Comparison of ENCODE assay signal across 12 cellular contexts in genomic region chr10:30445716-30446115, GRCh38. TPM values are rescaled to one million over a fixed set of nuclear protein-coding genes. Genes with fewer than 3 reads are reported as not detected.
DNase-seq lines count a peak whose midpoint lies in the region; ATAC-seq, FAIRE-seq and TF ChIP-seq lines count a peak whose summit lies in the region.
"Had no signal": no experiment of that assay in that cellular context is flagged by ENCODE, and none has a peak within 500 bp of the region (broad histone marks: within the 10 kb centered on the region; RNA-seq: fewer than 3 reads in every experiment).

No MANE protein-coding gene starts in this region.

- H3K4me3 Mint-ChIP-seq in activated T-helper 1 cell treated with anti-CD3 and anti-CD28 coated beads, Interleukin-12 subunit alpha, Interleukin-12 subunit beta, Interleukin-2, Interleukin-4 antibody, amounts not matched to agents 30 ng/mL and 10 ng/mL and 1 ng/mL, durations not matched to agents 14 hours and 24 hours and 36 hours: no peak overlapping the region
- H3K4me3 Mint-ChIP-seq in stimulated activated effector memory CD8-positive, alpha-beta T cell treated with anti-CD3 and anti-CD28 coated beads, Interleukin-12 subunit alpha, Interleukin-12 subunit beta, amount 100 ng/mL, for 72 hours: no peak overlapping the region

- peaks cover 34% of the 10 kb centered on the region for H3K4me1 ChIP-seq in DOHH2 (ENCODE audit: control insufficient read depth, low read length)

- H3K9me2 ChIP-seq in DOHH2 (replicated peaks; ENCODE audit: control insufficient read depth, low read length): no peaks in the 10 kb centered on the region

- TF ChIP-seq CTCF in DOHH2 (IDR thresholded peaks at IDR 0.05; ENCODE audit: low read depth, low read length, poor library complexity, severe bottlenecking): no peak

- H4K20me1 ChIP-seq in DOHH2 (ENCODE audit: control insufficient read depth, insufficient read depth, low read depth, low read length): no peaks in the 10 kb centered on the region

- peaks cover 60% of the 10 kb centered on the region for H3K36me3 Mint-ChIP-seq in activated T-helper 1 cell treated with anti-CD3 and anti-CD28 coated beads, Interleukin-12 subunit alpha, Interleukin-12 subunit beta, Interleukin-2, Interleukin-4 antibody, amounts not matched to agents 30 ng/mL and 10 ng/mL and 1 ng/mL, durations not matched to agents 14 hours and 24 hours and 36 hours (ENCODE audit: low read depth)
- peaks cover 100% of the 10 kb centered on the region for H3K36me3 Mint-ChIP-seq in stimulated activated effector memory CD8-positive, alpha-beta T cell treated with anti-CD3 and anti-CD28 coated beads, Interleukin-12 subunit alpha, Interleukin-12 subunit beta, amount 100 ng/mL, for 72 hours

- no peaks in the 10 kb centered on the region; the same call in 1 of the 2 replicates for H3F3A ChIP-seq in DOHH2 (ENCODE audit: control insufficient read depth, insufficient read depth)

- no peaks in the 10 kb centered on the region for H3K9me3 Mint-ChIP-seq in activated T-helper 1 cell treated with anti-CD3 and anti-CD28 coated beads, Interleukin-12 subunit alpha, Interleukin-12 subunit beta, Interleukin-2, Interleukin-4 antibody, amounts not matched to agents 30 ng/mL and 10 ng/mL and 1 ng/mL, durations not matched to agents 14 hours and 24 hours and 36 hours
- H3K9me3 Mint-ChIP-seq in stimulated activated effector memory CD8-positive, alpha-beta T cell treated with anti-CD3 and anti-CD28 coated beads, Interleukin-12 subunit alpha, Interleukin-12 subunit beta, amount 100 ng/mL, for 72 hours: no peaks in the 10 kb centered on the region

- TF ChIP-seq POLR2A in GM12892 (IDR thresholded peaks at IDR 0.05; ENCODE audit: low read depth, low read length): no peak

- no peaks in the 10 kb centered on the region for H3K27me3 ChIP-seq in DOHH2 (ENCODE audit: control insufficient read depth, low read length)
- H3K27me3 ChIP-seq: tibial nerve had no signal

- peak overlapping the region; percentile 22; the same call in 1 of the 2 replicates for H3K4me2 ChIP-seq in DOHH2 (ENCODE audit: low read length)

- intact Hi-C loops in activated T-helper 1 cell treated with anti-CD3 and anti-CD28 coated beads, Interleukin-12 subunit alpha, Interleukin-12 subunit beta, Interleukin-2, Interleukin-4 antibody, amounts not matched to agents 30 ng/mL and 10 ng/mL and 1 ng/mL, durations not matched to agents 14 hours and 24 hours and 36 hours (cut with micrococcal nuclease): loop anchor here (5.0 kb wide), 1 partner anchor 33 kb away; no protein-coding TSS in a partner anchor
- intact Hi-C loops in left cardiac atrium (cut with DNase I): no loop called here

- peak overlapping the region; percentile 65 for H3K27ac Mint-ChIP-seq in activated T-helper 1 cell treated with anti-CD3 and anti-CD28 coated beads, Interleukin-12 subunit alpha, Interleukin-12 subunit beta, Interleukin-2, Interleukin-4 antibody, amounts not matched to agents 30 ng/mL and 10 ng/mL and 1 ng/mL, durations not matched to agents 14 hours and 24 hours and 36 hours
- peak overlapping the region; percentile 45 for H3K27ac Mint-ChIP-seq in stimulated activated effector memory CD8-positive, alpha-beta T cell treated with anti-CD3 and anti-CD28 coated beads, Interleukin-12 subunit alpha, Interleukin-12 subunit beta, amount 100 ng/mL, for 72 hours

- H3K9me3 ChIP-seq in DOHH2 (ENCODE audit: control insufficient read depth, insufficient read depth, low read length): no peaks in the 10 kb centered on the region
- H3K9me3 ChIP-seq: tibial nerve had no signal

- H3K27ac ChIP-seq in DOHH2 (ENCODE audit: low read depth, low read length): no peak overlapping the region

- peaks cover 63% of the 10 kb centered on the region for H3K4me1 Mint-ChIP-seq in activated T-helper 1 cell treated with anti-CD3 and anti-CD28 coated beads, Interleukin-12 subunit alpha, Interleukin-12 subunit beta, Interleukin-2, Interleukin-4 antibody, amounts not matched to agents 30 ng/mL and 10 ng/mL and 1 ng/mL, durations not matched to agents 14 hours and 24 hours and 36 hours (ENCODE audit: low read depth)
- peaks cover 60% of the 10 kb centered on the region for H3K4me1 Mint-ChIP-seq in stimulated activated effector memory CD8-positive, alpha-beta T cell treated with anti-CD3 and anti-CD28 coated beads, Interleukin-12 subunit alpha, Interleukin-12 subunit beta, amount 100 ng/mL, for 72 hours

- no peaks in the 10 kb centered on the region for H3K79me2 ChIP-seq in DOHH2 (ENCODE audit: control insufficient read depth, low read length)

- 0 out of 2 replicates have a peak, but pooled peaks cover 3% of the 10 kb centered on the region for H3K36me3 ChIP-seq in DOHH2 (ENCODE audit: control insufficient read depth, low read length)

- FAIRE-seq in GM12892 (lab: Jason Lieb, UNC): no peak
- FAIRE-seq: RCC 7860 had no signal

- no peaks in the 10 kb centered on the region for H3K27me3 Mint-ChIP-seq in activated T-helper 1 cell treated with anti-CD3 and anti-CD28 coated beads, Interleukin-12 subunit alpha, Interleukin-12 subunit beta, Interleukin-2, Interleukin-4 antibody, amounts not matched to agents 30 ng/mL and 10 ng/mL and 1 ng/mL, durations not matched to agents 14 hours and 24 hours and 36 hours (ENCODE audit: insufficient read depth)

- no peak overlapping the region for H3K4me3 ChIP-seq in DOHH2 (ENCODE audit: low read length)
- H3K4me3 ChIP-seq: tibial nerve had no signal

- no peak for DNase-seq in activated T-helper 1 cell treated with anti-CD3 and anti-CD28 coated beads, Interleukin-12 subunit alpha, Interleukin-12 subunit beta, Interleukin-2, Interleukin-4 antibody, amounts not matched to agents 30 ng/mL and 10 ng/mL and 1 ng/mL, durations not matched to agents 14 hours and 24 hours and 36 hours (ENCODE audit: low spot score)
- no peak for DNase-seq in left cardiac atrium
- DNase-seq in stimulated activated effector memory CD8-positive, alpha-beta T cell treated with anti-CD3 and anti-CD28 coated beads, Interleukin-12 subunit alpha, Interleukin-12 subunit beta, amount 100 ng/mL, for 72 hours (ENCODE audit: low spot score in 2 of 2): no peak
- no peak for DNase-seq in activated CD4-positive, alpha-beta T cell treated with anti-CD3 and anti-CD28 coated beads, Interleukin-2, amount 50 U/mL, for 4 hours
- DNase-seq in nucleus accumbens (lab: John Stamatoyannopoulos, UW): no peak
- DNase-seq in GM12892 (ENCODE audit: insufficient read length): no peak
- DNase-seq: NCI-H2029 treated with DMSO at 0.1 percent for 48 hours had no signal

- ATAC-seq in left cardiac atrium: peak; percentile 44 to 58
- no peak for ATAC-seq in stimulated activated effector memory CD8-positive, alpha-beta T cell treated with anti-CD3 and anti-CD28 coated beads, Interleukin-12 subunit alpha, Interleukin-12 subunit beta, amount 100 ng/mL, for 72 hours
- no peak for ATAC-seq in GM21423 (IDR thresholded peaks at IDR 0.05; ENCODE audit: unreplicated experiment)
- ATAC-seq: esophagus mucosa had no signal

RNA-seq across cellular contexts. Expression of gene MAP3K8, which starts 11.7 kb away (rescaled TPM):
- 34.7 and 37.5 TPM in 2 replicates for total RNA-seq in activated T-helper 1 cell treated with anti-CD3 and anti-CD28 coated beads, Interleukin-12 subunit alpha, Interleukin-12 subunit beta, Interleukin-2, Interleukin-4 antibody, amounts not matched to agents 30 ng/mL and 10 ng/mL and 1 ng/mL, durations not matched to agents 14 hours and 24 hours and 36 hours
- 10 to 100 TPM; 13.1 to 25.2 TPM for total RNA-seq in left cardiac atrium
- polyA plus RNA-seq in GM12892 (2012; ENCODE audit: missing spikeins): 62.9 TPM

Comparison
In these comparisons a context has a peak if more than half of its experiments do, and no peak if none do; other contexts are left out.
1. ATAC-seq: peak in left cardiac atrium (2 of 2); none in stimulated activated effector memory CD8-positive, alpha-beta T cell treated with anti-CD3 and anti-CD28 coated beads, Interleukin-12 subunit alpha, Interleukin-12 subunit beta, amount 100 ng/mL, for 72 hours (single experiment) and GM21423 (single experiment).